Comparison of ENCODE assay signal across 19 cellular contexts in genomic region chr3:32337501-32337900, GRCh38.
"Had no signal": no experiment of that assay in that cellular context is flagged by ENCODE, and none has a peak within 500 bp of the region (broad histone marks: within the 10 kb centered on the region; RNA-seq: fewer than 3 reads in every experiment).

No MANE protein-coding gene starts in this region.

- H3K27me3 ChIP-seq: esophagus squamous epithelium, gastrocnemius medialis, neural progenitor cell, stomach, thyroid gland had no signal

- H3K9me3 ChIP-seq: esophagus squamous epithelium, gastrocnemius medialis, stomach, thyroid gland had no signal

- H3K4me2 ChIP-seq: neural progenitor cell had no signal

- FAIRE-seq: endometrium, keratinocyte had no signal

- H3K36me3 ChIP-seq: esophagus squamous epithelium, gastrocnemius medialis, neural progenitor cell, stomach, thyroid gland had no signal

- H3K27ac ChIP-seq: coronary artery, esophagus squamous epithelium, gastrocnemius medialis, neural progenitor cell, parathyroid adenoma, stomach, thyroid gland had no signal

- H3K4me3 ChIP-seq: coronary artery, esophagus squamous epithelium, gastrocnemius medialis, lung, neural progenitor cell, stomach, thyroid gland had no signal

- DNase-seq: dermis blood vessel endothelial cell; effector memory CD8-positive, alpha-beta T cell; erythroblast; esophagus squamous epithelium; gastrocnemius medialis; head of caudate nucleus; stimulated activated CD4-positive, alpha-beta T cell treated with anti-CD3 and anti-CD28 coated beads, Interleukin-2, amount 100 ng/mL, for 24 hours; stimulated activated CD4-positive, alpha-beta T cell treated with anti-CD3 and anti-CD28 coated beads, Interleukin-4, amount 100 ng/mL, for 24 hours; stimulated activated naive CD4-positive, alpha-beta T cell treated with Interleukin-2 at 50 U/mL for 16 hours; stomach; thyroid gland had no signal

- H2AFZ ChIP-seq: neural progenitor cell, parathyroid adenoma had no signal

- H3K9ac ChIP-seq: neural progenitor cell, parathyroid adenoma had no signal

- ATAC-seq: effector memory CD8-positive, alpha-beta T cell; gastrocnemius medialis; sciatic nerve; stimulated activated effector memory CD8-positive, alpha-beta T cell treated with anti-CD3 and anti-CD28 coated beads, Interleukin-12 subunit alpha, Interleukin-12 subunit beta, amount 100 ng/mL, for 72 hours had no signal

- H3K4me1 ChIP-seq: esophagus squamous epithelium, gastrocnemius medialis had no signal
